ENCODE assay signal across 8 cellular contexts in genomic region chr15:23869391-23869790, GRCh38.
A peak's percentile ranks its signal among the peaks of the same experiment; 100 is the strongest.
DNase-seq lines count a peak whose midpoint lies in the region; TF ChIP-seq lines count a peak whose summit lies in the region.
"Had no signal": no experiment of that assay in that cellular context is flagged by ENCODE, and none has a peak within 500 bp of the region (broad histone marks: within the 10 kb centered on the region; RNA-seq: fewer than 3 reads in every experiment).

No MANE protein-coding gene starts in this region.

- TF ChIP-seq POLR2A in adrenal gland (IDR thresholded peaks at IDR 0.05) (no peak), thyroid gland (IDR thresholded peaks at IDR 0.05) (peak in 1 of 2 donors; percentile 29)

- H3K4me3 ChIP-seq in adrenal gland, result peak overlapping the region in 1 of 4 donors; percentile 17
- H3K4me3 ChIP-seq in kidney epithelial cell (ENCODE audit: low read depth, low read length), result peak overlapping the region; percentile 9
- H3K4me3 ChIP-seq in thyroid gland (replicated peaks in 1 of 3), result no peak overlapping the region
- H3K4me3 ChIP-seq: vagina had no signal

- H3K4me1 ChIP-seq in adrenal gland (replicated peaks in 1 of 2) (no peaks in the 10 kb centered on the region), thyroid gland (no peaks in the 10 kb centered on the region)
- H3K4me1 ChIP-seq: vagina had no signal

- H3K27ac ChIP-seq in adrenal gland (no peak overlapping the region), thyroid gland (no peak overlapping the region)
- H3K27ac ChIP-seq: vagina had no signal

- H3K27me3 ChIP-seq in adrenal gland (peaks cover 10% of the 10 kb centered on the region), kidney epithelial cell (ENCODE audit: control insufficient read depth, insufficient read depth, low read length) (no peaks in the 10 kb centered on the region), thyroid gland (no peaks in the 10 kb centered on the region)
- H3K27me3 ChIP-seq: vagina had no signal

- H3K9me3 ChIP-seq in adrenal gland (replicated peaks in 1 of 3), result no peaks in the 10 kb centered on the region
- no peaks in the 10 kb centered on the region for H3K9me3 ChIP-seq in thyroid gland
- H3K9me3 ChIP-seq: vagina had no signal

- intact Hi-C loops in adrenal gland (cut with DNase I) (loop anchor here in 1 of 2 donors (10.0 kb wide), 1 partner anchor 65 kb away; no protein-coding TSS in a partner anchor), thyroid gland (cut with DNase I) (no loop called here)

- WGBS in adrenal gland, 4 donors, result 21 to 32% (median 25%) methylated on average over 15 to 24 of the region's 24 CpGs
- WGBS in thyroid gland, 2 donors, result 27 to 29% methylated on average over 24 of the region's 24 CpGs

- TF ChIP-seq CTCF in adrenal gland (IDR thresholded peaks at IDR 0.05) (no peak), kidney epithelial cell (IDR thresholded peaks at IDR 0.05; ENCODE audit: insufficient read depth, low read length, poor library complexity, severe bottlenecking) (no peak), thyroid gland (IDR thresholded peaks at IDR 0.05) (no peak)

- H3K36me3 ChIP-seq in adrenal gland (replicated peaks in 1 of 2) (no peaks in the 10 kb centered on the region), kidney epithelial cell (ENCODE audit: control insufficient read depth, insufficient read depth, low read length) (no peaks in the 10 kb centered on the region), thyroid gland (no peaks in the 10 kb centered on the region)
- H3K36me3 ChIP-seq: vagina had no signal

- DNase-seq in NCI-H2029 (lab: John Stamatoyannopoulos, UW) (peak; percentile 59), adrenal gland (peak in 6 of 7 donors; percentile 35 to 57 (median 42)), kidney epithelial cell (ENCODE audit: low read depth) (no peak), thyroid gland (peak; percentile 71 to 77), NOMO-1 treated with dmso at 0.1 percent for 144 hours (lab: John Stamatoyannopoulos, UW; ENCODE audit: unreplicated experiment) (no peak), kidney glomerular epithelial cell (lab: John Stamatoyannopoulos, UW) (no peak)
- DNase-seq in effector CD4-positive, alpha-beta T cell, result no peak

Comparison
In these comparisons a context has a peak if more than half of its experiments do, and no peak if none do; other contexts are left out.
1. DNase-seq: peak in NCI-H2029 (single experiment), adrenal gland (6 of 7) and thyroid gland (2 of 2); none in kidney epithelial cell (single experiment), effector CD4-positive, alpha-beta T cell (single experiment), NOMO-1 treated with dmso at 0.1 percent for 144 hours (single experiment) and kidney glomerular epithelial cell (single experiment).